In genomic region chr12:83136421-83136820, GRCh38 we compare ENCODE assay signal across 18 cellular contexts.
"Had no signal": no experiment of that assay in that cellular context is flagged by ENCODE, and none has a peak within 500 bp of the region (broad histone marks: within the 10 kb centered on the region; RNA-seq: fewer than 3 reads in every experiment).

No MANE protein-coding gene starts in this region.

- H3K27me3 ChIP-seq: MG63 had no signal

- H3K4me3 ChIP-seq: MG63 had no signal

- H3K36me3 ChIP-seq: MG63 had no signal

- H3K27ac ChIP-seq: RWPE1 had no signal

- H3K9me3 ChIP-seq: MG63 had no signal

- DNase-seq: IMR-90, Karpas-422, KG1, MG63, NCI-H1092, NCI-H1105 treated with DMSO at 0.1 percent for 48 hours, NCI-H1417 treated with DMSO at 0.1 percent for 48 hours, NCI-H146, NCI-H187, NCI-H2029, NCI-H2081 treated with DMSO at 0.1 percent for 48 hours, NCI-H2227 treated with DMSO at 0.1 percent for 48 hours, NCI-H524 treated with DMSO at 0.1 percent for 48 hours, NCI-H69, NCI-H774, PC-3, SHP77 had no signal
